1 cellular context compared by ENCODE assay signal in the genomic region with DNA sequence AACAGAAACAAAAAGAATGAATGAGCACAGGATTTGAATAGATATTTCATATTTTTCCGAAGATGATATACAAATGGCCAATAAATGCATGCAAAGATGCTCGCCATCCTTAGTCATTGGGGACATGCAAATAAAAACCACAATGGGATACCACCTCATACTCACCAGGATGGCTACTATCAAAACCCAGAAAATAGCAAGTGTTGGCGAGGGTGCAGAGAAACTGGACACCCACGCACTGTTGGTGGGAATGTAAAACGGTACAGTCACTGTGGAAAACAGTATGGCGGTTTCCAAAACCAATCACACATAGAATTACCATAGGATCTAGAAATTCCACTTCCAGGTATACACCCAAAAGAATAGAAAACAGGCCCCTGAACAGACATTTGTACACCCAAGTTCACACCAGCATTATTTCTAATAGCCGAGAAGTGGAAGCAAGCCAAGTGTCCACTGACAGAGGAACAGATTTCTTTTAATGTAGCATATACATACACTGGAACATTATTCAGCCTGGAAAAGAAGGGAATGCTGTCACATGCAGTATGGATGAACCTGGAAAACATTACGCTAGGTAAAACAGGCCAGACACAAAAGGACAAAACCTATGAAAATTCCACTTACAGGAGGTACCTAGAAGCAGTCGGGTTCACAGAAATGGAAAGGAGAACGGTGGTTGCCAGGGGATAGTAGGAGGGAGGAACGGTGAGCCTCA.
TF ChIP-seq lines count a peak whose summit lies in the region.

No MANE protein-coding gene starts in this region.

TF ChIP-seq in K562, 482 proteins besides CTCF, POLR2A, EP300 and RAD21 (continued from another document and continues in another):
- TF ChIP-seq, protein P1, sequence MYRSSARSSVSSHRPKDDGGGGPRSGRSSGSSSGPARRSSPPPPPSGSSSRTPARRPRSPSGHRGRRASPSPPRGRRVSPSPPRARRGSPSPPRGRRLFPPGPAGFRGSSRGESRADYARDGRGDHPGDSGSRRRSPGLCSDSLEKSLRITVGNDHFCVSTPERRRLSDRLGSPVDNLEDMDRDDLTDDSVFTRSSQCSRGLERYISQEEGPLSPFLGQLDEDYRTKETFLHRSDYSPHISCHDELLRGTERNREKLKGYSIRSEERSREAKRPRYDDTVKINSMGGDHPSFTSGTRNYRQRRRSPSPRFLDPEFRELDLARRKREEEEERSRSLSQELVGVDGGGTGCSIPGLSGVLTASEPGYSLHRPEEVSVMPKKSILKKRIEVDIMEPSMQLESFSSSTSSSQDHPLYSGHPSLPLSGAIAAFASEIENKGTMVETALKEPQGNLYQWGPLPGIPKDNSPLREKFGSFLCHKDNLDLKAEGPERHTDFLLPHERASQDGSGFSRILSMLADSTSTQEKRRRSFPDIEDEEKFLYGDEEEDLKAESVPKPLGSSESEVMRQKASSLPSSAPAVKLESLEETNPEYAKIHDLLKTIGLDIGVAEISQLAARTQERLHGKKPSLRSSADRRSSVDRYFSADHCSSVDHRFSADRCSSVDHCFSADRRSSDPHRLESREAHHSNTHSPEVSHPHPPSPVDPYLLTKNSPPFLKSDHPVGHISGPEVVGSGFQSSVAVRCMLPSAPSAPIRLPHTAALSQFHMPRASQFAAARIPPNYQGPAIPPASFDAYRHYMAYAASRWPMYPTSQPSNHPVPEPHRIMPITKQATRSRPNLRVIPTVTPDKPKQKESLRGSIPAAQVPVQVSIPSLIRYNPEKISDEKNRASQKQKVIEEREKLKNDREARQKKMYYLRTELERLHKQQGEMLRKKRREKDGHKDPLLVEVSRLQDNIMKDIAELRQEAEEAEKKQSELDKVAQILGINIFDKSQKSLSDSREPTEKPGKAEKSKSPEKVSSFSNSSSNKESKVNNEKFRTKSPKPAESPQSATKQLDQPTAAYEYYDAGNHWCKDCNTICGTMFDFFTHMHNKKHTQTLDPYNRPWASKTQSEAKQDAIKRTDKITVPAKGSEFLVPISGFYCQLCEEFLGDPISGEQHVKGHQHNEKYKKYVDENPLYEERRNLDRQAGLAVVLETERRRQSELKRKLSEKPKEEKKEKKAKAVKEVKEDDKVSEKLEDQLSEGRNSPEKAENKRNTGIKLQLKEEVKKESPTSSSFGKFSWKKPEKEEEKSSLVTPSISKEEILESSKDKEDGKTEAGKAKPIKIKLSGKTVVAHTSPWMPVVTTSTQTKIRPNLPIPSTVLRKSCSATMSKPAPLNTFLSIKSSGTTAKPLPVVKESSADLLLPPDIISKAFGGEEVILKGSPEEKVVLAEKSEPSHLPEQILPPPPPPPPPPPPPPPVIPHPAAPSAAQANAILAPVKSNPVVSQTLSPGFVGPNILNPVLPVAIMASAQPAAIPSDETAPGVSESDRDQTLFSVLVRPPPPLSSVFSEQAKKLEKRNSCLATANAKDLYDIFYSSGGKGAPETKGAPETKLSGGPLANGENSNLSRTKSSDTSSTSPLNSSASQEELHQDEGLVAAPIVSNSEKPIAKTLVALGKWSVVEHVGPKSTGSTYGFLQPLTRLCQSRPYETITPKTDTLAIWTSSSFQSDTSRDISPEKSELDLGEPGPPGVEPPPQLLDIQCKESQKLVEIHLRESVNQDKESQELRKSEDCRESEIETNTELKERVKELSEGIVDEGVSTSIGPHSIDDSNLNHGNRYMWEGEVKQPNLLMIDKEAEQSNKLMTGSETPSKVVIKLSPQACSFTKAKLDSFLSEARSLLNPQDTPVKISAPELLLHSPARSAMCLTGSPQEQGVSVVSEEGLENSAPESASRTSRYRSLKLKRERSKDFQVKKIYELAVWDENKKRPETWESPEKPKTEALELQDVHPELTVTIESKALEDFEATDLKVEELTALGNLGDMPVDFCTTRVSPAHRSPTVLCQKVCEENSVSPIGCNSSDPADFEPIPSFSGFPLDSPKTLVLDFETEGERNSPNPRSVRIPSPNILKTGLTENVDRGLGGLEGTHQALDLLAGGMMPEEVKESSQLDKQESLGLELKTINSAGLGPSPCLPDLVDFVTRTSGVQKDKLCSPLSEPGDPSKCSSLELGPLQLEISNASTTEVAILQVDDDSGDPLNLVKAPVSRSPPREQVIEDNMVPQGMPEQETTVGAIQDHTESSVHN (IDR thresholded peaks at IDR 0.05; ENCODE audit: borderline replicate concordance in 1 of 2, low read depth in 1 of 2) = 0 out of 4 replicates have a peak, but pooled peaks of 1 of the 2 experiments have one; percentile 15
- TF ChIP-seq TFAM (CRISPR knock-in tag; conservative IDR thresholded peaks at IDR 0.05) (no peak), NCOA1 (IDR thresholded peaks at IDR 0.05; ENCODE audit: low read depth) (no peak), ZFP36 (IDR thresholded peaks at IDR 0.05; ENCODE audit: low read depth, low read length, partially characterized antibody) (peak; percentile 92), TAF1 (IDR thresholded peaks at IDR 0.05; ENCODE audit: control insufficient read depth, extremely low read depth, insufficient read depth, low read length, severe bottlenecking) (no peak), ZFP30 (CRISPR knock-in tag; IDR thresholded peaks at IDR 0.05; ENCODE audit: borderline replicate concordance) (no peak), HNRNPLL (IDR thresholded peaks at IDR 0.05; ENCODE audit: low read depth, low read length, poor library complexity, severe bottlenecking) (no peak), SAFB2 (IDR thresholded peaks at IDR 0.05; ENCODE audit: borderline replicate concordance, low read depth, low read length, severe bottlenecking) (no peak), ZNF23 (CRISPR knock-in tag; IDR thresholded peaks at IDR 0.05) (no peak), NCOR1 (IDR thresholded peaks at IDR 0.05) (no peak), ZNF384 (IDR thresholded peaks at IDR 0.05; ENCODE audit: low read depth, low read length) (no peak), NFIC (IDR thresholded peaks at IDR 0.05) (0 out of 2 replicates have a peak, but pooled peaks have one; percentile 35), SMARCC2 (IDR thresholded peaks at IDR 0.05; ENCODE audit: low read depth) (no peak), TEAD4 (IDR thresholded peaks at IDR 0.05; ENCODE audit: low read length) (peak; percentile 37; the same call in 1 of the 2 replicates), TEAD4 (CRISPR knock-in tag; IDR thresholded peaks at IDR 0.05; ENCODE audit: borderline replicate concordance) (no peak), COPS2 (conservative IDR thresholded peaks at IDR 0.05) (no peak), POLR2G (IDR thresholded peaks at IDR 0.05; ENCODE audit: low read depth, low read length) (no peak), CREB1 (IDR thresholded peaks at IDR 0.05) (no peak), CREB1 (CRISPR knock-in tag; IDR thresholded peaks at IDR 0.05) (no peak), ZNF277 (CRISPR knock-in tag; IDR thresholded peaks at IDR 0.05; ENCODE audit: borderline replicate concordance) (no peak), CREBBP (IDR thresholded peaks at IDR 0.05; ENCODE audit: low read depth, low read length) (no peak), GTF2E2 (tag; IDR thresholded peaks at IDR 0.05) (no peak), CBFB (CRISPR knock-in tag; IDR thresholded peaks at IDR 0.05) (no peak), POLR3A (IDR thresholded peaks at IDR 0.05; ENCODE audit: borderline replicate concordance, extremely low read depth, insufficient read depth, insufficient read length) (no peak)
- TF ChIP-seq, protein P2, sequence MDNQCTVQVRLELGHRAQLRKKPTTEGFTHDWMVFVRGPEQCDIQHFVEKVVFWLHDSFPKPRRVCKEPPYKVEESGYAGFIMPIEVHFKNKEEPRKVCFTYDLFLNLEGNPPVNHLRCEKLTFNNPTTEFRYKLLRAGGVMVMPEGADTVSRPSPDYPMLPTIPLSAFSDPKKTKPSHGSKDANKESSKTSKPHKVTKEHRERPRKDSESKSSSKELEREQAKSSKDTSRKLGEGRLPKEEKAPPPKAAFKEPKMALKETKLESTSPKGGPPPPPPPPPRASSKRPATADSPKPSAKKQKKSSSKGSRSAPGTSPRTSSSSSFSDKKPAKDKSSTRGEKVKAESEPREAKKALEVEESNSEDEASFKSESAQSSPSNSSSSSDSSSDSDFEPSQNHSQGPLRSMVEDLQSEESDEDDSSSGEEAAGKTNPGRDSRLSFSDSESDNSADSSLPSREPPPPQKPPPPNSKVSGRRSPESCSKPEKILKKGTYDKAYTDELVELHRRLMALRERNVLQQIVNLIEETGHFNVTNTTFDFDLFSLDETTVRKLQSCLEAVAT (IDR thresholded peaks at IDR 0.05) = peak in 1 of 2 experiments; percentile 19; a peak in 2 of 4 replicates
- TF ChIP-seq, protein P3, sequence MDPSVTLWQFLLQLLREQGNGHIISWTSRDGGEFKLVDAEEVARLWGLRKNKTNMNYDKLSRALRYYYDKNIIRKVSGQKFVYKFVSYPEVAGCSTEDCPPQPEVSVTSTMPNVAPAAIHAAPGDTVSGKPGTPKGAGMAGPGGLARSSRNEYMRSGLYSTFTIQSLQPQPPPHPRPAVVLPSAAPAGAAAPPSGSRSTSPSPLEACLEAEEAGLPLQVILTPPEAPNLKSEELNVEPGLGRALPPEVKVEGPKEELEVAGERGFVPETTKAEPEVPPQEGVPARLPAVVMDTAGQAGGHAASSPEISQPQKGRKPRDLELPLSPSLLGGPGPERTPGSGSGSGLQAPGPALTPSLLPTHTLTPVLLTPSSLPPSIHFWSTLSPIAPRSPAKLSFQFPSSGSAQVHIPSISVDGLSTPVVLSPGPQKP (CRISPR knock-in tag; IDR thresholded peaks at IDR 0.05) = no peak
- TF ChIP-seq, protein P4, sequence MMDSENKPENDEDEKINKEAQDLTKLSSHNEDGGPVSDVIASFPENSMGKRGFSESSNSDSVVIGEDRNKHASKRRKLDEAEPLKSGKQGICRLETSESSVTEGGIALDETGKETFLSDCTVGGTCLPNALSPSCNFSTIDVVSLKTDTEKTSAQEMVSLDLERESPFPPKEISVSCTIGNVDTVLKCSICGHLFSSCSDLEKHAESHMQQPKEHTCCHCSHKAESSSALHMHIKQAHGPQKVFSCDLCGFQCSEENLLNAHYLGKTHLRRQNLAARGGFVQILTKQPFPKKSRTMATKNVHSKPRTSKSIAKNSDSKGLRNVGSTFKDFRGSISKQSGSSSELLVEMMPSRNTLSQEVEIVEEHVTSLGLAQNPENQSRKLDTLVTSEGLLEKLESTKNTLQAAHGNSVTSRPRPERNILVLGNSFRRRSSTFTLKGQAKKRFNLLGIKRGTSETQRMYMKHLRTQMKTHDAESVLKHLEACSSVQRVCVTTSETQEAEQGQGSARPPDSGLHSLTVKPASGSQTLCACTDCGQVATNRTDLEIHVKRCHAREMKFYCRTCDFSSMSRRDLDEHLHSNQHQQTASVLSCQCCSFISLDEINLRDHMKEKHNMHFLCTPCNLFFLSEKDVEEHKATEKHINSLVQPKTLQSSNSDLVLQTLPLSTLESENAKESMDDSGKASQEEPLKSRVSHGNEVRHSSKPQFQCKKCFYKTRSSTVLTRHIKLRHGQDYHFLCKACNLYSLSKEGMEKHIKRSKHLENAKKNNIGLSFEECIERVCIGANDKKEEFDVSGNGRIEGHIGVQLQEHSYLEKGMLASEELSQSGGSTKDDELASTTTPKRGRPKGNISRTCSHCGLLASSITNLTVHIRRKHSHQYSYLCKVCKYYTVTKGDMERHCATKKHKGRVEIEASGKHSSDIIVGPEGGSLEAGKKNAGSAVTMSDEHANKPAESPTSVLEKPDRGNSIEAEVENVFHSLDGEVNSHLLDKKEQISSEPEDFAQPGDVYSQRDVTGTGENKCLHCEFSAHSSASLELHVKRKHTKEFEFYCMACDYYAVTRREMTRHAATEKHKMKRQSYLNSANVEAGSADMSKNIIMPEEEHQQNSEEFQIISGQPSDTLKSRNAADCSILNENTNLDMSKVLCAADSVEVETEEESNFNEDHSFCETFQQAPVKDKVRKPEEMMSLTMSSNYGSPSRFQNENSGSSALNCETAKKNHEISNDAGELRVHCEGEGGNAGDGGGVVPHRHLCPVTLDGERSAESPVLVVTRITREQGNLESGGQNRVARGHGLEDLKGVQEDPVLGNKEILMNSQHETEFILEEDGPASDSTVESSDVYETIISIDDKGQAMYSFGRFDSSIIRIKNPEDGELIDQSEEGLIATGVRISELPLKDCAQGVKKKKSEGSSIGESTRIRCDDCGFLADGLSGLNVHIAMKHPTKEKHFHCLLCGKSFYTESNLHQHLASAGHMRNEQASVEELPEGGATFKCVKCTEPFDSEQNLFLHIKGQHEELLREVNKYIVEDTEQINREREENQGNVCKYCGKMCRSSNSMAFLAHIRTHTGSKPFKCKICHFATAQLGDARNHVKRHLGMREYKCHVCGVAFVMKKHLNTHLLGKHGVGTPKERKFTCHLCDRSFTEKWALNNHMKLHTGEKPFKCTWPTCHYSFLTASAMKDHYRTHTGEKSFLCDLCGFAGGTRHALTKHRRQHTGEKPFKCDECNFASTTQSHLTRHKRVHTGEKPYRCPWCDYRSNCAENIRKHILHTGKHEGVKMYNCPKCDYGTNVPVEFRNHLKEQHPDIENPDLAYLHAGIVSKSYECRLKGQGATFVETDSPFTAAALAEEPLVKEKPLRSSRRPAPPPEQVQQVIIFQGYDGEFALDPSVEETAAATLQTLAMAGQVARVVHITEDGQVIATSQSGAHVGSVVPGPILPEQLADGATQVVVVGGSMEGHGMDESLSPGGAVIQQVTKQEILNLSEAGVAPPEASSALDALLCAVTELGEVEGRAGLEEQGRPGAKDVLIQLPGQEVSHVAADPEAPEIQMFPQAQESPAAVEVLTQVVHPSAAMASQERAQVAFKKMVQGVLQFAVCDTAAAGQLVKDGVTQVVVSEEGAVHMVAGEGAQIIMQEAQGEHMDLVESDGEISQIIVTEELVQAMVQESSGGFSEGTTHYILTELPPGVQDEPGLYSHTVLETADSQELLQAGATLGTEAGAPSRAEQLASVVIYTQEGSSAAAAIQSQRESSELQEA (IDR thresholded peaks at IDR 0.05; ENCODE audit: low read depth) = peak; percentile 61
